Comparison of ENCODE assay signal across 1 cellular context in genomic region chr12:102050660-102051430, GRCh38.
TF ChIP-seq lines count a peak whose summit lies in the region.

No MANE protein-coding gene starts in this region.

TF ChIP-seq in GM23338, 12 proteins besides CTCF, POLR2A, EP300 and RAD21 (continued from another document):
- TF ChIP-seq ZNF114 (CRISPR knock-in tag; IDR thresholded peaks at IDR 0.05) (no peak), JUNB (IDR thresholded peaks at IDR 0.05; ENCODE audit: unreplicated experiment) (no peak), STAT1 (IDR thresholded peaks at IDR 0.05; ENCODE audit: unreplicated experiment) (no peak), EZH2 (IDR thresholded peaks at IDR 0.05; ENCODE audit: low read depth, unreplicated experiment) (no peak), ETS1 (IDR thresholded peaks at IDR 0.05) (no peak)
